In the genomic region with DNA sequence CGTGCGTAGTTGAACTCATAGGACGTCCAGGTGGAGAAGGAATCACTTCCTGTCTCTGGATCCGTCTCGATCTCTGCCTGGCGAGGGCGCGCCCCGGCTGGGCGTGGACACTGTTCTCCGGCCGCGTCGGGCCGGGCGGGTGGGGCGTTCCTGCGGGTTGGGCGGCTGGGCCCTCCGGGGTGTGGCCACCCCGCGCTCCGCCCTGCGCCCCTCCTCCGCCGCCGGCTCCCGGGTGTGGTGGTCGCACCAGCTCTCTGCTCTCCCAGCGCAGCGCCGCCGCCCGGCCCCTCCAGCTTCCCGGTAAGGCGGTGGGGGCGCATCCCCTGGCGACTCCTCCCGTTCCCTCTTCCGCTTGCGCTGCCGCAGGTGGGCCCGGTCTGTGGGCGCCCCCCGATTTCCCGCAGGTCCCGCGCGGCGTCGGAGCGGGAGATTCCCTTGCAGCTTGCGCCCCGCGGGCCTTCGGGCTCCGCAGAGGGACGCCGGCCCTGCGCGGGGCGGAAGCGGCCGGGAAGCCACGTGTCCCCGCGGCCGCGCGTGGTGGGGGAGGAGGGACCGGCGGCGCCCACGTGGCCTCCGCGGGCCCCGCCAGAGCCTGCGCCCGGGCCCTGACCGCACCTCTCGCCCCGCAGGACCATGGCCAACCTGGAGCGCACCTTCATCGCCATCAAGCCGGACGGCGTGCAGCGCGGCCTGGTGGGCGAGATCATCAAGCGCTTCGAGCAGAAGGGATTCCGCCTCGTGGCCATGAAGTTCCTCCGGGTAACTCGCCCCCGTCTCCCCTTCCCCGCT, we compare ENCODE assay signal across 8 cellular contexts. TPM values are rescaled to one million over a fixed set of nuclear protein-coding genes. Genes with fewer than 3 reads are reported as not detected.
DNase-seq lines count a peak whose midpoint lies in the region; ATAC-seq and TF ChIP-seq lines count a peak whose summit lies in the region.

Gene NME2 (plus strand): TSS at position 214 of the 789 bp plus-strand sequence. CDS start 420 bp downstream, at position 634.

- no peaks in the 10 kb centered on the region for H4K20me1 ChIP-seq in OCI-LY3 (ENCODE audit: insufficient read depth, low read length)

- peak within 1 kb of the TSS; percentile 73; the same call in 1 of the 2 replicates for H2AFZ ChIP-seq in OCI-LY3 (ENCODE audit: low read depth, low read length)

- no peak for TF ChIP-seq CTCF in OCI-LY3 (IDR thresholded peaks at IDR 0.05; ENCODE audit: low read depth, low read length)

- 0 to 1% methylated on average over 68 to 98 of the region's 98 CpGs for WGBS in esophagus, 2 donors

- H3K27ac ChIP-seq in OCI-LY3 (ENCODE audit: low read length): peak within 1 kb of the TSS; percentile 71
- peak within 1 kb of the TSS; percentile 95 to 97 for H3K27ac ChIP-seq in esophagus (ENCODE audit: low read depth in 2 of 2, low read length in 1 of 2)

- peak within 1 kb of the TSS; percentile 81 for H3K4me3 ChIP-seq in OCI-LY3 (ENCODE audit: low read length)
- H3K4me3 ChIP-seq in esophagus (ENCODE audit: low read depth in 1 of 2, low read length in 2 of 2): peak within 1 kb of the TSS; percentile 85 to 96
- H3K4me3 ChIP-seq in mucosa of stomach (ENCODE audit: low read length): peak within 1 kb of the TSS; percentile 85

- H3K79me2 ChIP-seq in OCI-LY3 (ENCODE audit: low read length): peaks cover 38% of the 10 kb centered on the region

- peak; percentile 72 for DNase-seq in COR-L47 (lab: John Stamatoyannopoulos, UW)
- peak; percentile 71 for DNase-seq in activated T-cell treated with anti-CD3 and anti-CD28 coated beads, Interleukin-2, amount 50 U/mL, for 1 hour
- peak; percentile 53 for DNase-seq in stimulated activated CD8-positive, alpha-beta memory T cell treated with anti-CD3 and anti-CD28 coated beads, Interleukin-7, amount 100 ng/mL, for 24 hours (ENCODE audit: low read depth)

- peaks cover 36% of the 10 kb centered on the region for H3K36me3 ChIP-seq in OCI-LY3 (replicated peaks; ENCODE audit: low read depth, low read length)
- peaks cover 0 to 16% of the 10 kb centered on the region in 2 donors for H3K36me3 ChIP-seq in esophagus (ENCODE audit: control insufficient read depth in 2 of 2, insufficient read depth in 2 of 2, low read length in 1 of 2)
- peaks cover 4% of the 10 kb centered on the region for H3K36me3 ChIP-seq in mucosa of stomach (ENCODE audit: control insufficient read depth, insufficient read depth, low read length)

- H3K4me1 ChIP-seq in OCI-LY3 (ENCODE audit: low read length) (peaks cover 15% of the 10 kb centered on the region), esophagus (ENCODE audit: control insufficient read depth in 2 of 2, insufficient read depth in 2 of 2, low read length in 1 of 2) (peaks cover 0 to 5% of the 10 kb centered on the region in 2 donors), mucosa of stomach (ENCODE audit: control insufficient read depth, insufficient read depth, low read length) (peaks cover 8% of the 10 kb centered on the region)

- ATAC-seq in GM19452 (IDR thresholded peaks at IDR 0.05; ENCODE audit: unreplicated experiment) (peak; percentile 87), HG03575 (IDR thresholded peaks at IDR 0.05; ENCODE audit: extremely low read depth, insufficient number of reproducible peaks, low FRiP score, unreplicated experiment) (peak; percentile 45)

- H3K27me3 ChIP-seq in OCI-LY3 (ENCODE audit: low read depth, low read length) (no peaks in the 10 kb centered on the region), esophagus (ENCODE audit: control insufficient read depth in 1 of 2, insufficient read depth in 2 of 2, low read length in 2 of 2) (no peaks in the 10 kb centered on the region), mucosa of stomach (ENCODE audit: control insufficient read depth, insufficient read depth, low read length) (no peaks in the 10 kb centered on the region)

- peak within 1 kb of the TSS; percentile 98 for H3K4me2 ChIP-seq in OCI-LY3 (ENCODE audit: low read length)

- H3K9me3 ChIP-seq in OCI-LY3 (ENCODE audit: insufficient read depth, low read length) (no peaks in the 10 kb centered on the region), esophagus (ENCODE audit: control insufficient read depth in 2 of 2, insufficient read depth in 1 of 2, low read depth in 1 of 2, low read length in 1 of 2) (no peaks in the 10 kb centered on the region), mucosa of stomach (ENCODE audit: control insufficient read depth, low read length) (no peaks in the 10 kb centered on the region)

- H3K9ac ChIP-seq in OCI-LY3 (ENCODE audit: low read length): peak within 1 kb of the TSS; percentile 82
- H3K9ac ChIP-seq in mucosa of stomach (ENCODE audit: low read length): peak within 1 kb of the TSS; percentile 92

RNA-seq across cellular contexts. Expression of gene NME2, which starts in this region (rescaled TPM):
- polyA plus RNA-seq in esophagus: 100 to 1,000 TPM; 640 to 840 TPM

Comparison
In these comparisons a context has a peak if more than half of its experiments do, and no peak if none do; other contexts are left out.
1. Peak in every context shown above with its lines: DNase-seq, ATAC-seq, H3K4me3 ChIP-seq and H3K27ac ChIP-seq.